Comparison of ENCODE assay signal across 7 cellular contexts in the genomic region with DNA sequence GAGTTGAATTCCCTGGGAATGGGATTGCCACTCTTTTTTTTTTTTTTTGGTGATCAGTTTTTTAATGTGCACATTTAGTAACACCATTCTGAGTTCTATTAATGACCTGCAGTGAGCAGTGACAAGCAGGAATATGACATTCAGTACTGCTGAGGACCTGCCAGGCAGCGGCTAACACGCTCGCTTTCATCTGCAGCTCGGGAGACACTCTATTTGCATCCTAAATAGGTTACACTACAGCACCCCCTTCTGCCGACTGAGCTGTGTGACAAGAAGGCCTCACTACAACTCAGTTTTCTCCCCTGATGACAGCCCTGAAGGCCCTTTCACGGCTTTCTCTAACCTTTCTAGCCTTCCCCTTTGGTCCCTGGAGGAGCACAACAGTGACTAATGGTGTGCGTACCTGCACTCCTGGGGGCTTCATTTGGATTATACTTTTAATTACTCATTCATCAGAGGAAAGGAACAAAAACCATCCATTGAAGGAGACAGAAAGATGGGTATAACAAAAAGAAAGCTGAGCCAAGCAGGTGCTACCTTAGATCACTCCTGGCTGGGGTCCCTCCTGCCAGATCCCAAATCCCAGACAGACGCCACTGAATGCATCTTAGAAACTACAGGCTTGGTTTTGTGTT.
DNase-seq lines count a peak whose midpoint lies in the region; ATAC-seq and TF ChIP-seq lines count a peak whose summit lies in the region.

No MANE protein-coding gene starts in this region.

- no peak overlapping the region for H3K4me3 ChIP-seq in adrenal gland
- no peak overlapping the region for H3K4me3 ChIP-seq in heart right ventricle
- no peak overlapping the region for H3K4me3 ChIP-seq in psoas muscle

- no peak for TF ChIP-seq POLR2A in adrenal gland (IDR thresholded peaks at IDR 0.05)

- intact Hi-C loops in adrenal gland (cut with DNase I) (no loop called here), heart right ventricle (cut with DNase I) (loop anchor here in 9 of 10 donors (2.0 to 10.0 kb wide), 10 partner anchors 131 to 909 kb away; a partner anchor contains a TSS), psoas muscle (cut with DNase I) (loop anchor here (5.0 to 10.0 kb wide), 4 partner anchors 189 to 906 kb away; no protein-coding TSS in a partner anchor)

- H3K27me3 ChIP-seq in adrenal gland (no peaks in the 10 kb centered on the region), heart right ventricle (no peaks in the 10 kb centered on the region), psoas muscle (ENCODE audit: insufficient read depth in 3 of 3, low read length in 2 of 3) (peaks cover 0 to 3% (median 0%) of the 10 kb centered on the region in 3 donors)

- ATAC-seq in HG03159 (IDR thresholded peaks at IDR 0.05; ENCODE audit: unreplicated experiment) (peak; percentile 73), heart right ventricle (peak; percentile 90 to 97 (median 94)), psoas muscle (peak; percentile 77 to 89 (median 84))

- H3K4me1 ChIP-seq in adrenal gland (replicated peaks in 1 of 2): peaks cover 8 to 17% of the 10 kb centered on the region in 2 donors
- peaks cover 0 to 34% (median 15%) of the 10 kb centered on the region in 9 donors for H3K4me1 ChIP-seq in heart right ventricle
- H3K4me1 ChIP-seq in psoas muscle: no peaks in the 10 kb centered on the region

- 64 to 72% (median 67%) methylated on average over 8 of the region's 8 CpGs for WGBS in adrenal gland, 4 donors
- 36 to 41% methylated on average over 8 of the region's 8 CpGs for WGBS in heart right ventricle, 2 donors
- WGBS in psoas muscle, 3 donors: 28 to 32% (median 29%) methylated on average over 8 of the region's 8 CpGs

- no peak overlapping the region for H3K27ac ChIP-seq in adrenal gland
- H3K27ac ChIP-seq in heart right ventricle: no peak overlapping the region
- H3K27ac ChIP-seq in psoas muscle: no peak overlapping the region

- H3K36me3 ChIP-seq in adrenal gland (replicated peaks in 1 of 2): no peaks in the 10 kb centered on the region
- H3K36me3 ChIP-seq in heart right ventricle: no peaks in the 10 kb centered on the region
- H3K36me3 ChIP-seq in psoas muscle (ENCODE audit: insufficient read depth in 1 of 2, low read depth in 1 of 2): no peaks in the 10 kb centered on the region

- H3K9me3 ChIP-seq in adrenal gland (replicated peaks in 1 of 3) (no peaks in the 10 kb centered on the region), heart right ventricle (no peaks in the 10 kb centered on the region), psoas muscle (no peaks in the 10 kb centered on the region)

- peak; percentile 53; the same call in 2 of the 3 replicates for TF ChIP-seq CTCF in GM12872 (IDR thresholded peaks at IDR 0.05; ENCODE audit: insufficient read depth, low read depth, low read length)
- TF ChIP-seq CTCF in adrenal gland (IDR thresholded peaks at IDR 0.05): peak in 5 of 6 experiments; percentile 36 to 62 (median 55)
- peak; percentile 20 to 72 (median 58) for TF ChIP-seq CTCF in heart right ventricle (IDR thresholded peaks at IDR 0.05)
- TF ChIP-seq CTCF in psoas muscle (IDR thresholded peaks at IDR 0.05): peak; percentile 57

- peak; percentile 51 for DNase-seq in NCI-H226
- DNase-seq in adrenal gland: peak; percentile 38 to 88 (median 69)
- DNase-seq in heart right ventricle: peak; percentile 59 to 78
- DNase-seq in psoas muscle: peak; percentile 52 to 73
- DNase-seq in epidermal melanocyte (ENCODE audit: insufficient read length, low spot score): no peak

Comparison
In these comparisons a context has a peak if more than half of its experiments do, and no peak if none do; other contexts are left out.
1. intact Hi-C loops: an anchor here in heart right ventricle (2.0 to 10.0 kb wide) and psoas muscle (5.0 to 10.0 kb wide); none called in adrenal gland.